In the genomic region with DNA sequence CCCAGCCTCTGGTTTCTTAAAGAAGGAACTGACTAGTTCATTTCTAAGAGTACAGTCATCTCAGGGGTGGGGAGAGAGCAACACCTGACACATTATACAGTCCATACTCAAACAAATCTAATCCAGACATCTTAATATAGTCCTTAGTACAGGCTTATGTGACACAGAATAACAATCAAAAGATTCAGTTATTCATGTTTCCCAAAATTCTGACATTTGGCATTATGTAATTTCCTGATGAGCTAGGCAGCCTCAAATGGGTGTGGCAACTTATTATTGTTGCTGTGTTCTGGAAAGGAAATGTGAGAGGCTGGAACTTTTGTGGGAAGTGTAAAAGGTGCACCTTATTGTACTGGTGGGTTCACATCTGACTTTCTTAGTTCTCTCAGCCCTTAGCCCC, we compare ENCODE assay signal across 11 cellular contexts.
DNase-seq lines count a peak whose midpoint lies in the region; ATAC-seq and TF ChIP-seq lines count a peak whose summit lies in the region.
"Had no signal": no experiment of that assay in that cellular context is flagged by ENCODE, and none has a peak within 500 bp of the region (broad histone marks: within the 10 kb centered on the region; RNA-seq: fewer than 3 reads in every experiment).

No MANE protein-coding gene starts in this region.

- no peaks in the 10 kb centered on the region for H3K9me3 ChIP-seq in transverse colon
- H3K9me3 ChIP-seq in effector memory CD4-positive, alpha-beta T cell (ENCODE audit: control insufficient read depth, low read length): no peaks in the 10 kb centered on the region
- H3K9me3 ChIP-seq: MG63 had no signal

- H3K4me3 Mint-ChIP-seq in activated T-cell treated with anti-CD3 and anti-CD28 coated beads, Interleukin-2, amount 50 U/mL, for 24 hours: no peak overlapping the region
- H3K4me3 Mint-ChIP-seq in activated B cell treated with CpG ODN at 0.5 μM for 24 hours: peak overlapping the region; percentile 65
- H3K4me3 Mint-ChIP-seq: neural crest cell had no signal

- H3K36me3 Mint-ChIP-seq in activated T-cell treated with anti-CD3 and anti-CD28 coated beads, Interleukin-2, amount 50 U/mL, for 24 hours (ENCODE audit: low read depth): no peaks in the 10 kb centered on the region
- H3K36me3 Mint-ChIP-seq in activated B cell treated with CpG ODN at 0.5 μM for 24 hours (ENCODE audit: low read depth): peaks cover 77% of the 10 kb centered on the region

- H3K27me3 Mint-ChIP-seq in activated T-cell treated with anti-CD3 and anti-CD28 coated beads, Interleukin-2, amount 50 U/mL, for 24 hours: peaks cover 6% of the 10 kb centered on the region
- H3K27me3 Mint-ChIP-seq in activated B cell treated with CpG ODN at 0.5 μM for 24 hours: no peaks in the 10 kb centered on the region

- peaks cover 6% of the 10 kb centered on the region for H3K9me3 Mint-ChIP-seq in activated T-cell treated with anti-CD3 and anti-CD28 coated beads, Interleukin-2, amount 50 U/mL, for 24 hours
- H3K9me3 Mint-ChIP-seq in activated B cell treated with CpG ODN at 0.5 μM for 24 hours: no peaks in the 10 kb centered on the region
- H3K9me3 Mint-ChIP-seq: neural crest cell had no signal

- intact Hi-C loops in activated B cell treated with CpG ODN at 0.5 μM for 24 hours (cut with micrococcal nuclease): loop anchor here (5.0 kb wide), 2 partner anchors 44 to 99 kb away; no protein-coding TSS in a partner anchor
- intact Hi-C loops in left ventricle myocardium superior (cut with micrococcal nuclease): no loop called here
- intact Hi-C loops in transverse colon (cut with DNase I; ENCODE audit: low total_unique reads): no loop called here

- H3K27ac ChIP-seq in transverse colon: peak overlapping the region; percentile 10 to 54 (median 44)
- H3K27ac ChIP-seq in effector memory CD4-positive, alpha-beta T cell (ENCODE audit: insufficient read depth, low read length, poor library complexity, severe bottlenecking): no peak overlapping the region

- TF ChIP-seq EP300 in transverse colon (IDR thresholded peaks at IDR 0.05; ENCODE audit: low read depth): no peak

- POLR2A ChIA-PET in activated B cell treated with CpG ODN at 0.5 μM for 24 hours (lab: Charles Lee): no interaction called here

- H3K27ac Mint-ChIP-seq in activated T-cell treated with anti-CD3 and anti-CD28 coated beads, Interleukin-2, amount 50 U/mL, for 24 hours: peak overlapping the region; percentile 95
- H3K27ac Mint-ChIP-seq in activated B cell treated with CpG ODN at 0.5 μM for 24 hours: peak overlapping the region; percentile 92

- peaks cover 53% of the 10 kb centered on the region for H3K4me1 Mint-ChIP-seq in activated T-cell treated with anti-CD3 and anti-CD28 coated beads, Interleukin-2, amount 50 U/mL, for 24 hours (ENCODE audit: low read depth)
- H3K4me1 Mint-ChIP-seq in activated B cell treated with CpG ODN at 0.5 μM for 24 hours: peaks cover 78% of the 10 kb centered on the region

- TF ChIP-seq POLR2A in transverse colon (IDR thresholded peaks at IDR 0.05): no peak

- DNase-seq in activated T-cell treated with anti-CD3 and anti-CD28 coated beads, Interleukin-2, amount 50 U/mL, for 24 hours: no peak
- DNase-seq in activated T-cell treated with anti-CD3 and anti-CD28 coated beads, Interleukin-2, amount 50 U/mL, for 1 hour: no peak
- DNase-seq in activated B cell treated with CpG ODN at 0.5 μM for 24 hours (no peak), left ventricle myocardium superior (no peak), transverse colon (no peak)
- no peak for DNase-seq in central memory CD4-positive, alpha-beta T cell
- DNase-seq in effector memory CD4-positive, alpha-beta T cell: no peak
- DNase-seq: NCI-H526 had no signal

- H3K27me3 ChIP-seq in transverse colon: no peaks in the 10 kb centered on the region
- no peaks in the 10 kb centered on the region for H3K27me3 ChIP-seq in effector memory CD4-positive, alpha-beta T cell (replicated peaks; ENCODE audit: control insufficient read depth, insufficient read depth, low read length, poor library complexity, severe bottlenecking)
- H3K27me3 ChIP-seq: MG63 had no signal

- no peaks in the 10 kb centered on the region for H3K4me1 ChIP-seq in transverse colon
- H3K4me1 ChIP-seq in effector memory CD4-positive, alpha-beta T cell (ENCODE audit: control insufficient read depth, insufficient read depth, low read length, poor library complexity, severe bottlenecking): peaks cover 7% of the 10 kb centered on the region

- CTCF ChIA-PET in activated B cell treated with CpG ODN at 0.5 μM for 24 hours (lab: Charles Lee): interaction anchor here (6.4 kb wide), 1 partner anchor 144 kb away, joined by 53 read pairs; no protein-coding TSS in a partner anchor

- ATAC-seq in activated B cell treated with CpG ODN at 0.5 μM for 24 hours (ENCODE audit: low read depth): no peak
- peak; percentile 48 for ATAC-seq in left ventricle myocardium superior
- ATAC-seq in GM18873 (IDR thresholded peaks at IDR 0.05; ENCODE audit: low FRiP score, unreplicated experiment): no peak

- TF ChIP-seq CTCF in activated B cell treated with CpG ODN at 0.5 μM for 24 hours (IDR thresholded peaks at IDR 0.05) (no peak), transverse colon (IDR thresholded peaks at IDR 0.05) (no peak)

- no peaks in the 10 kb centered on the region for H3K36me3 ChIP-seq in transverse colon
- H3K36me3 ChIP-seq in effector memory CD4-positive, alpha-beta T cell (ENCODE audit: control insufficient read depth, insufficient read depth, low read length): no peaks in the 10 kb centered on the region
- H3K36me3 ChIP-seq: MG63 had no signal

- in situ Hi-C loops in transverse colon (cut with MboI; ENCODE audit: low pct_ligation_motif_present in 1 of 4, low pct_unique_long_range_greater_than_20kb in 1 of 4, low sequenced_read_pairs in 3 of 4): no loop called here

- no peak overlapping the region for H3K4me3 ChIP-seq in transverse colon
- no peak overlapping the region for H3K4me3 ChIP-seq in effector memory CD4-positive, alpha-beta T cell (ENCODE audit: insufficient read depth, low read depth, low read length, poor library complexity, severe bottlenecking)
- H3K4me3 ChIP-seq: MG63 had no signal
